In genomic region chr4:8270418-8270771, GRCh38 we compare ENCODE assay signal across 16 cellular contexts. TPM values are rescaled to one million over a fixed set of nuclear protein-coding genes. Genes with fewer than 3 reads are reported as not detected.
DNase-seq lines count a peak whose midpoint lies in the region; ATAC-seq and TF ChIP-seq lines count a peak whose summit lies in the region.
"Had no signal": no experiment of that assay in that cellular context is flagged by ENCODE, and none has a peak within 500 bp of the region (broad histone marks: within the 10 kb centered on the region; RNA-seq: fewer than 3 reads in every experiment).

No MANE protein-coding gene starts in this region.

- no peak for DNase-seq in Peyer's patch
- no peak for DNase-seq in gastrocnemius medialis
- DNase-seq in HuH-7.5 (ENCODE audit: low spot score), result no peak
- no peak for DNase-seq in T-helper 9 cell
- DNase-seq in omental fat pad (ENCODE audit: low spot score), result no peak
- DNase-seq: activated B cell treated with CpG ODN at 0.5 μM for 24 hours, aorta, naive B cell, NCI-H1694, NCI-H82 had no signal

- no peak for TF ChIP-seq CTCF in Peyer's patch (IDR thresholded peaks at IDR 0.05)
- TF ChIP-seq CTCF in gastrocnemius medialis (IDR thresholded peaks at IDR 0.05 in 4 of 5, conservative IDR thresholded peaks at IDR 0.05 in 1 of 5), result no peak
- TF ChIP-seq CTCF in omental fat pad (IDR thresholded peaks at IDR 0.05), result no peak

- peaks cover 4% of the 10 kb centered on the region; the same call in 1 of the 2 replicates for H3K27me3 ChIP-seq in BLaER1
- H3K27me3 ChIP-seq in Peyer's patch, result no peaks in the 10 kb centered on the region
- H3K27me3 ChIP-seq in iPS-15b (ENCODE audit: control insufficient read depth, insufficient read depth, low read length), result peaks cover 26% of the 10 kb centered on the region
- no peaks in the 10 kb centered on the region for H3K27me3 ChIP-seq in gastrocnemius medialis

- H3K4me2 ChIP-seq in BLaER1, result peak overlapping the region; percentile 97
- H3K4me2 ChIP-seq: KMS-11 had no signal

- in situ Hi-C loops in gastrocnemius medialis (cut with MboI; ENCODE audit: low sequenced_read_pairs in 4 of 4), result no loop called here

- no peak for TF ChIP-seq POLR2A in Peyer's patch (IDR thresholded peaks at IDR 0.05)
- no peak for TF ChIP-seq POLR2A in gastrocnemius medialis (IDR thresholded peaks at IDR 0.05)

- H3K9ac ChIP-seq in BLaER1 (peak overlapping the region; percentile 98), iPS-15b (ENCODE audit: low read depth, low read length) (no peak overlapping the region)
- H3K9ac ChIP-seq: KMS-11 had no signal

- ATAC-seq in gastrocnemius medialis, result no peak
- ATAC-seq in GM18517 (IDR thresholded peaks at IDR 0.05; ENCODE audit: unreplicated experiment), result no peak
- no peak for ATAC-seq in omental fat pad (ENCODE audit: low FRiP score)

- intact Hi-C loops in gastrocnemius medialis (cut with DNase I; ENCODE audit: low total_unique reads), result no loop called here

- peaks cover 77% of the 10 kb centered on the region for H3K4me1 ChIP-seq in BLaER1
- peaks cover 0 to 21% (median 0%) of the 10 kb centered on the region in 4 donors for H3K4me1 ChIP-seq in Peyer's patch
- H3K4me1 ChIP-seq in iPS-15b (ENCODE audit: control insufficient read depth, insufficient read depth, low read length), result no peaks in the 10 kb centered on the region
- peaks cover 10 to 24% of the 10 kb centered on the region in 2 donors for H3K4me1 ChIP-seq in gastrocnemius medialis

- H3K36me3 ChIP-seq in BLaER1 (peaks cover 37% of the 10 kb centered on the region), Peyer's patch (no peaks in the 10 kb centered on the region), iPS-15b (ENCODE audit: control insufficient read depth, insufficient read depth, low read length) (no peaks in the 10 kb centered on the region), gastrocnemius medialis (no peaks in the 10 kb centered on the region)

- H3K4me3 ChIP-seq in BLaER1 (peak overlapping the region; percentile 97), Peyer's patch (peak overlapping the region; percentile 27 to 49 (median 40)), iPS-15b (ENCODE audit: low read depth, low read length) (peak overlapping the region; percentile 45), gastrocnemius medialis (peak overlapping the region; percentile 39 to 55 (median 50))
- H3K4me3 ChIP-seq: SK-N-MC had no signal

- no peaks in the 10 kb centered on the region for H3K9me3 ChIP-seq in BLaER1
- H3K9me3 ChIP-seq in Peyer's patch, result no peaks in the 10 kb centered on the region
- H3K9me3 ChIP-seq in iPS-15b (ENCODE audit: control insufficient read depth, insufficient read depth, low read length), result no peaks in the 10 kb centered on the region
- H3K9me3 ChIP-seq in gastrocnemius medialis, result no peaks in the 10 kb centered on the region

- peak overlapping the region; percentile 97 for H3K27ac ChIP-seq in BLaER1
- peak overlapping the region in 3 of 4 donors; percentile 52 to 62 (median 56) for H3K27ac ChIP-seq in Peyer's patch
- peak overlapping the region; percentile 10 to 48 (median 24) for H3K27ac ChIP-seq in gastrocnemius medialis
- H3K27ac ChIP-seq: KMS-11, SK-N-MC had no signal

- H4K20me1 ChIP-seq in BLaER1, result peaks cover 55% of the 10 kb centered on the region

RNA-seq across cellular contexts. Expression of gene HTRA3, which starts 0.8 kb away (rescaled TPM):
- total RNA-seq in Peyer's patch, result 10 to 100 TPM in 1 of 4 donors, 1 to 10 TPM in 3; 3.3 to 43.7 (median 7.9) TPM
- total RNA-seq in gastrocnemius medialis, result 10 to 100 TPM in 3 of 4 donors, 1 to 10 TPM in 1; 8.4 to 22.2 (median 16.0) TPM
- 100 to 1,000 TPM in 1 of 4 donors, 10 to 100 TPM in 3; 15.8 to 147 (median 23.3) TPM for total RNA-seq in omental fat pad
- total RNA-seq: activated B cell treated with CpG ODN at 0.5 μM for 24 hours, B cell had no signal

Comparison
In these comparisons a context has a peak if more than half of its experiments do, and no peak if none do; other contexts are left out.
1. H3K27ac ChIP-seq: peak in every context shown above with its lines; median percentile 97 in BLaER1; 56 in Peyer's patch; 24 in gastrocnemius medialis.
2. H3K4me3 ChIP-seq: peak in every context shown above with its lines; median percentile 97 in BLaER1; 50 in gastrocnemius medialis; 45 in iPS-15b; 40 in Peyer's patch.